Comparison of ENCODE assay signal across 1 cellular context in the genomic region with DNA sequence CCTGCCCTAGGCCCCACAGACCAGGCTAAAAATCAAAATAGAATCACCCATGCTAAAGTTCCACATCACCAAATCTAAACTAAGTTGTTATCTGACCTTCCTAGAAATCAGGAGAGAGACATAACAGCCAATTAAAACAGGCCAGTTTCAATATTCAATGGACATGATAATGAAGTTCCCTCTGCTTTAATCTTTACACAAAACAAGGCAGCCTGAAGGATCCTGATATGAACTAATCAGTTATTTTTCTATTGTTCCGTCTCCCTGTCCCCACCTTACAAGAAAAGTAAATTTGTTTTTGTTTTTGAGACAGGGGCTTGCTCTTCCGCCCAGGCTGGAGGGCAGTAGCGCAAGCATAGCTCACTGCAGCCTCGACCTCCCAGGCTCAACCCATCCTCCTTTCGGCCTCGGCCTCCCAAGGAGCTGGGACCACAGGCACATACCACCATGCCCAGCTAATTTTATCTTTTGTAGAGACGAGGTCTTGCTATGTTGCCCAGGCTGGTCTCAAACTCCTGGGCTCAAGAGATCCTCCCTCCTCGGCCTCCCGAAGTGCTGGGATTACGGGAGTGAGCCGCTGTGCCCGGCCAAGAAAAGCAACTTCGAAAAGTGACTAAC.
TF ChIP-seq lines count a peak whose summit lies in the region.

No MANE protein-coding gene starts in this region.

TF ChIP-seq in K562, 482 proteins besides CTCF, POLR2A, EP300 and RAD21 (continues in another document):
- TF ChIP-seq, protein P1, sequence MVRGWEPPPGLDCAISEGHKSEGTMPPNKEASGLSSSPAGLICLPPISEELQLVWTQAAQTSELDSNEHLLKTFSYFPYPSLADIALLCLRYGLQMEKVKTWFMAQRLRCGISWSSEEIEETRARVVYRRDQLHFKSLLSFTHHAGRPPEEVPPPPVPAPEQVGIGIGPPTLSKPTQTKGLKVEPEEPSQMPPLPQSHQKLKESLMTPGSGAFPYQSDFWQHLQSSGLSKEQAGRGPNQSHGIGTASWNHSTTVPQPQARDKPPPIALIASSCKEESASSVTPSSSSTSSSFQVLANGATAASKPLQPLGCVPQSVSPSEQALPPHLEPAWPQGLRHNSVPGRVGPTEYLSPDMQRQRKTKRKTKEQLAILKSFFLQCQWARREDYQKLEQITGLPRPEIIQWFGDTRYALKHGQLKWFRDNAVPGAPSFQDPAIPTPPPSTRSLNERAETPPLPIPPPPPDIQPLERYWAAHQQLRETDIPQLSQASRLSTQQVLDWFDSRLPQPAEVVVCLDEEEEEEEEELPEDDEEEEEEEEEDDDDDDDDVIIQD (CRISPR knock-in tag; IDR thresholded peaks at IDR 0.05): no peak
- TF ChIP-seq C11orf30 (IDR thresholded peaks at IDR 0.05; ENCODE audit: low read depth) (no peak), RCOR1 (IDR thresholded peaks at IDR 0.05; ENCODE audit: borderline replicate concordance in 1 of 2, low read depth in 2 of 2, low read length in 2 of 2) (peak in 1 of 2 experiments; percentile 29; a peak in 2 of 4 replicates), CEBPB (tag; IDR thresholded peaks at IDR 0.05) (no peak), RBM22 (IDR thresholded peaks at IDR 0.05; ENCODE audit: low read depth, low read length, poor library complexity, severe bottlenecking) (no peak), TCF3 (CRISPR knock-in tag; IDR thresholded peaks at IDR 0.05) (peak; percentile 66), CHD4 (IDR thresholded peaks at IDR 0.05; ENCODE audit: insufficient read depth, insufficient replicate concordance, low read depth, low read length, poor library complexity, severe bottlenecking) (no peak), E2F1 (CRISPR knock-in tag; IDR thresholded peaks at IDR 0.05) (no peak), HCFC1 (IDR thresholded peaks at IDR 0.05; ENCODE audit: low read depth, low read length) (no peak), CBFA2T2 (conservative IDR thresholded peaks at IDR 0.05) (peak; percentile 50), CBFA2T3 (IDR thresholded peaks at IDR 0.05) (peak; percentile 75), ARHGAP35 (IDR thresholded peaks at IDR 0.05; ENCODE audit: partially characterized antibody) (no peak), TAL1 (IDR thresholded peaks at IDR 0.05) (peak; percentile 47), PURB (CRISPR knock-in tag; IDR thresholded peaks at IDR 0.05; ENCODE audit: low read depth) (no peak), SOX6 (IDR thresholded peaks at IDR 0.05) (peak; percentile 83), NCOR1 (IDR thresholded peaks at IDR 0.05) (peak; percentile 49; the same call in 1 of the 2 replicates), TBL1XR1 (IDR thresholded peaks at IDR 0.05; ENCODE audit: low read length in 2 of 2) (no peak), ZNF121 (CRISPR knock-in tag; conservative IDR thresholded peaks at IDR 0.05) (peak; percentile 35), ERF (CRISPR knock-in tag; IDR thresholded peaks at IDR 0.05) (no peak), PPARD (CRISPR knock-in tag; IDR thresholded peaks at IDR 0.05) (no peak), MTA2 (IDR thresholded peaks at IDR 0.05; ENCODE audit: low read depth) (peak; percentile 35; the same call in 1 of the 2 replicates), MLLT1 (IDR thresholded peaks at IDR 0.05) (no peak), YY1 (IDR thresholded peaks at IDR 0.05; ENCODE audit: borderline replicate concordance in 1 of 3, control insufficient read depth in 1 of 3, extremely low read depth in 1 of 3, insufficient read depth in 3 of 3, insufficient read length in 1 of 3, insufficient replicate concordance in 2 of 3, low read depth in 1 of 3, low read length in 2 of 3) (no peak), ETV1 (tag; conservative IDR thresholded peaks at IDR 0.05; ENCODE audit: low read depth) (no peak), ZBTB43 (CRISPR knock-in tag; IDR thresholded peaks at IDR 0.05) (0 out of 2 replicates have a peak, but pooled peaks have one; percentile 27), HDGF (IDR thresholded peaks at IDR 0.05) (no peak), HNRNPH1 (optimal IDR thresholded peaks at IDR 0.05; ENCODE audit: low read depth, low read length) (no peak), NCOA1 (IDR thresholded peaks at IDR 0.05; ENCODE audit: low read depth) (no peak), DMBX1 (CRISPR knock-in tag; IDR thresholded peaks at IDR 0.05; ENCODE audit: borderline replicate concordance) (peak; percentile 20; the same call in 1 of the 2 replicates), ARID1B (IDR thresholded peaks at IDR 0.05) (peak; percentile 70), XRCC4 (IDR thresholded peaks at IDR 0.05; ENCODE audit: extremely low read depth, insufficient read depth, insufficient read length) (no peak), MBD1 (CRISPR knock-in tag; IDR thresholded peaks at IDR 0.05) (no peak), CREB1 (IDR thresholded peaks at IDR 0.05) (no peak), CREB1 (CRISPR knock-in tag; IDR thresholded peaks at IDR 0.05) (no peak), CCNT2 (IDR thresholded peaks at IDR 0.05; ENCODE audit: borderline replicate concordance, extremely low read depth, insufficient read length, low read depth, low read length) (peak; percentile 29), MYBL2 (IDR thresholded peaks at IDR 0.05; ENCODE audit: low read depth) (no peak), MYBL2 (CRISPR knock-in tag; IDR thresholded peaks at IDR 0.05; ENCODE audit: borderline replicate concordance) (no peak)
- TF ChIP-seq, protein P2, sequence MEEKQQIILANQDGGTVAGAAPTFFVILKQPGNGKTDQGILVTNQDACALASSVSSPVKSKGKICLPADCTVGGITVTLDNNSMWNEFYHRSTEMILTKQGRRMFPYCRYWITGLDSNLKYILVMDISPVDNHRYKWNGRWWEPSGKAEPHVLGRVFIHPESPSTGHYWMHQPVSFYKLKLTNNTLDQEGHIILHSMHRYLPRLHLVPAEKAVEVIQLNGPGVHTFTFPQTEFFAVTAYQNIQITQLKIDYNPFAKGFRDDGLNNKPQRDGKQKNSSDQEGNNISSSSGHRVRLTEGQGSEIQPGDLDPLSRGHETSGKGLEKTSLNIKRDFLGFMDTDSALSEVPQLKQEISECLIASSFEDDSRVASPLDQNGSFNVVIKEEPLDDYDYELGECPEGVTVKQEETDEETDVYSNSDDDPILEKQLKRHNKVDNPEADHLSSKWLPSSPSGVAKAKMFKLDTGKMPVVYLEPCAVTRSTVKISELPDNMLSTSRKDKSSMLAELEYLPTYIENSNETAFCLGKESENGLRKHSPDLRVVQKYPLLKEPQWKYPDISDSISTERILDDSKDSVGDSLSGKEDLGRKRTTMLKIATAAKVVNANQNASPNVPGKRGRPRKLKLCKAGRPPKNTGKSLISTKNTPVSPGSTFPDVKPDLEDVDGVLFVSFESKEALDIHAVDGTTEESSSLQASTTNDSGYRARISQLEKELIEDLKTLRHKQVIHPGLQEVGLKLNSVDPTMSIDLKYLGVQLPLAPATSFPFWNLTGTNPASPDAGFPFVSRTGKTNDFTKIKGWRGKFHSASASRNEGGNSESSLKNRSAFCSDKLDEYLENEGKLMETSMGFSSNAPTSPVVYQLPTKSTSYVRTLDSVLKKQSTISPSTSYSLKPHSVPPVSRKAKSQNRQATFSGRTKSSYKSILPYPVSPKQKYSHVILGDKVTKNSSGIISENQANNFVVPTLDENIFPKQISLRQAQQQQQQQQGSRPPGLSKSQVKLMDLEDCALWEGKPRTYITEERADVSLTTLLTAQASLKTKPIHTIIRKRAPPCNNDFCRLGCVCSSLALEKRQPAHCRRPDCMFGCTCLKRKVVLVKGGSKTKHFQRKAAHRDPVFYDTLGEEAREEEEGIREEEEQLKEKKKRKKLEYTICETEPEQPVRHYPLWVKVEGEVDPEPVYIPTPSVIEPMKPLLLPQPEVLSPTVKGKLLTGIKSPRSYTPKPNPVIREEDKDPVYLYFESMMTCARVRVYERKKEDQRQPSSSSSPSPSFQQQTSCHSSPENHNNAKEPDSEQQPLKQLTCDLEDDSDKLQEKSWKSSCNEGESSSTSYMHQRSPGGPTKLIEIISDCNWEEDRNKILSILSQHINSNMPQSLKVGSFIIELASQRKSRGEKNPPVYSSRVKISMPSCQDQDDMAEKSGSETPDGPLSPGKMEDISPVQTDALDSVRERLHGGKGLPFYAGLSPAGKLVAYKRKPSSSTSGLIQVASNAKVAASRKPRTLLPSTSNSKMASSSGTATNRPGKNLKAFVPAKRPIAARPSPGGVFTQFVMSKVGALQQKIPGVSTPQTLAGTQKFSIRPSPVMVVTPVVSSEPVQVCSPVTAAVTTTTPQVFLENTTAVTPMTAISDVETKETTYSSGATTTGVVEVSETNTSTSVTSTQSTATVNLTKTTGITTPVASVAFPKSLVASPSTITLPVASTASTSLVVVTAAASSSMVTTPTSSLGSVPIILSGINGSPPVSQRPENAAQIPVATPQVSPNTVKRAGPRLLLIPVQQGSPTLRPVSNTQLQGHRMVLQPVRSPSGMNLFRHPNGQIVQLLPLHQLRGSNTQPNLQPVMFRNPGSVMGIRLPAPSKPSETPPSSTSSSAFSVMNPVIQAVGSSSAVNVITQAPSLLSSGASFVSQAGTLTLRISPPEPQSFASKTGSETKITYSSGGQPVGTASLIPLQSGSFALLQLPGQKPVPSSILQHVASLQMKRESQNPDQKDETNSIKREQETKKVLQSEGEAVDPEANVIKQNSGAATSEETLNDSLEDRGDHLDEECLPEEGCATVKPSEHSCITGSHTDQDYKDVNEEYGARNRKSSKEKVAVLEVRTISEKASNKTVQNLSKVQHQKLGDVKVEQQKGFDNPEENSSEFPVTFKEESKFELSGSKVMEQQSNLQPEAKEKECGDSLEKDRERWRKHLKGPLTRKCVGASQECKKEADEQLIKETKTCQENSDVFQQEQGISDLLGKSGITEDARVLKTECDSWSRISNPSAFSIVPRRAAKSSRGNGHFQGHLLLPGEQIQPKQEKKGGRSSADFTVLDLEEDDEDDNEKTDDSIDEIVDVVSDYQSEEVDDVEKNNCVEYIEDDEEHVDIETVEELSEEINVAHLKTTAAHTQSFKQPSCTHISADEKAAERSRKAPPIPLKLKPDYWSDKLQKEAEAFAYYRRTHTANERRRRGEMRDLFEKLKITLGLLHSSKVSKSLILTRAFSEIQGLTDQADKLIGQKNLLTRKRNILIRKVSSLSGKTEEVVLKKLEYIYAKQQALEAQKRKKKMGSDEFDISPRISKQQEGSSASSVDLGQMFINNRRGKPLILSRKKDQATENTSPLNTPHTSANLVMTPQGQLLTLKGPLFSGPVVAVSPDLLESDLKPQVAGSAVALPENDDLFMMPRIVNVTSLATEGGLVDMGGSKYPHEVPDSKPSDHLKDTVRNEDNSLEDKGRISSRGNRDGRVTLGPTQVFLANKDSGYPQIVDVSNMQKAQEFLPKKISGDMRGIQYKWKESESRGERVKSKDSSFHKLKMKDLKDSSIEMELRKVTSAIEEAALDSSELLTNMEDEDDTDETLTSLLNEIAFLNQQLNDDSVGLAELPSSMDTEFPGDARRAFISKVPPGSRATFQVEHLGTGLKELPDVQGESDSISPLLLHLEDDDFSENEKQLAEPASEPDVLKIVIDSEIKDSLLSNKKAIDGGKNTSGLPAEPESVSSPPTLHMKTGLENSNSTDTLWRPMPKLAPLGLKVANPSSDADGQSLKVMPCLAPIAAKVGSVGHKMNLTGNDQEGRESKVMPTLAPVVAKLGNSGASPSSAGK (IDR thresholded peaks at IDR 0.05): no peak
